1 cellular context compared by ENCODE assay signal in the genomic region with DNA sequence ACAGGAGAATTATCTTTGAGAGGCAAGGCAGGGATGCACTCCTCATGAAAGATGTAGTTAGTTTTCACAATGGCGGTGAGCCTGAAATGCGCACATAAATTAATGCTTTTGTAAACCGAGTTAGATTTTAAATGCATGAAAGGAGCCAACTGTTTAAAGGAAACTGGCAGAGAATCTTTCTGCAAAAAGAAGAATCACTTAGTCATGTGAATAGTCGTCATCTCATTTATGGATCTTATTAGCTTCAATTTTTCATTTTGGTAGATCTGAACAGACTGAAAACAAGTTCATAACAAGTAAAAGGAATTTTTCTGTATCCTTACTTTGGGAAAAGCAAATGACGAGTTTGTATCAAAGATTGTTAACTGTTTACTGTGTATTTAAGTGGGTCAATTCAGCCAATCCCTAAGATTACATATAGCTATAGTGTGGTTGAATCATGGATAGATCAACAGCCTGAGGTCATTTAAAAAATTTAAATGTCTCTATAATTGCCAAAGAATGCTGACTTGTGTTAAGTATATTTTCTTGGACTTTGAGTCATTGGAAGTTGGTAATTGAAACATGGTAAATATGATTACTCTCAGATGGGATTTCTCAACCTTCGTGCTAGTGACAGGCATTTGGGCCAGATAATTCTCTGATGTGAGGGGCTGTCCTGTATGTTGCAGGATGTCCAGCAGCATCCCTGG.
TF ChIP-seq lines count a peak whose summit lies in the region.

No MANE protein-coding gene starts in this region.

TF ChIP-seq in GM23338, 12 proteins besides CTCF, POLR2A, EP300 and RAD21 (continued from another document):
- TF ChIP-seq EZH2phosphoT487 (IDR thresholded peaks at IDR 0.05; ENCODE audit: unreplicated experiment), result no peak
TF ChIP-seq in GM23338: peak in this region for 0.
